Comparison of ENCODE assay signal across 8 cellular contexts in genomic region chr19:13843104-13843921, GRCh38. TPM values are rescaled to one million over a fixed set of nuclear protein-coding genes. Genes with fewer than 3 reads are reported as not detected.
DNase-seq lines count a peak whose midpoint lies in the region; ATAC-seq and TF ChIP-seq lines count a peak whose summit lies in the region.

No MANE protein-coding gene starts in this region.

- H3K9me3 Mint-ChIP-seq in activated CD4-positive, alpha-beta memory T cell treated with anti-CD3 and anti-CD28 coated beads, Interleukin-2, amount 10 ng/mL, durations not matched to agents 7 days and 5 days: no peaks in the 10 kb centered on the region

- H3K9me3 ChIP-seq in HCT116 (ENCODE audit: control insufficient read depth in 1 of 2, insufficient read depth in 1 of 2, low read depth in 1 of 2, low read length in 2 of 2): no peaks in the 10 kb centered on the region

- H3K4me3 Mint-ChIP-seq in activated CD4-positive, alpha-beta memory T cell treated with anti-CD3 and anti-CD28 coated beads, Interleukin-2, amount 10 ng/mL, durations not matched to agents 7 days and 5 days: peak overlapping the region; percentile 98

- H3K4me3 ChIP-seq in AG04449 (ENCODE audit: low read depth, low read length): peak overlapping the region; percentile 63
- H3K4me3 ChIP-seq in HCT116 (replicated peaks in 1 of 2; ENCODE audit: low read depth in 1 of 2, low read length in 2 of 2): peak overlapping the region; percentile 61 to 84
- peak overlapping the region; percentile 70 for H3K4me3 ChIP-seq in rectal smooth muscle tissue (ENCODE audit: low read length)

- H3K4me2 ChIP-seq in HCT116 (ENCODE audit: low read length): peak overlapping the region; percentile 91

- peak overlapping the region; percentile 97 for H3K9ac ChIP-seq in HCT116 (ENCODE audit: low read length)
- peak overlapping the region; percentile 82 for H3K9ac ChIP-seq in rectal smooth muscle tissue (ENCODE audit: low read length)

- H3K4me1 ChIP-seq in HCT116 (ENCODE audit: control insufficient read depth in 1 of 2, insufficient read depth in 2 of 2, low read length in 2 of 2) (peaks cover 56 to 87% of the 10 kb centered on the region in 2 experiments), rectal smooth muscle tissue (ENCODE audit: control insufficient read depth, insufficient read depth, low read length) (peaks cover 28% of the 10 kb centered on the region)

- H3K9me2 ChIP-seq in HCT116 (ENCODE audit: insufficient read depth): no peaks in the 10 kb centered on the region

- H2AFZ ChIP-seq in HCT116 (ENCODE audit: low read depth, low read length, poor library complexity, severe bottlenecking): no peak overlapping the region

- peak; percentile 12 for ATAC-seq in HCT116
- ATAC-seq in Right ventricle myocardium superior (ENCODE audit: poor library complexity): no peak

- H4K20me1 ChIP-seq in HCT116 (ENCODE audit: insufficient read depth): peaks cover 10% of the 10 kb centered on the region; the same call in 1 of the 2 replicates

- H3K36me3 ChIP-seq in HCT116 (ENCODE audit: control insufficient read depth in 1 of 2, insufficient read depth in 2 of 2, low read length in 2 of 2) (peaks cover 3 to 18% of the 10 kb centered on the region in 2 experiments; a peak in 2 of 4 replicates), rectal smooth muscle tissue (ENCODE audit: control insufficient read depth, insufficient read depth, low read length) (no peaks in the 10 kb centered on the region)

- POLR2A ChIA-PET in AG04449 (lab: Yijun Ruan, JAX): interaction anchor here (0.9 kb wide), 1 partner anchor 75 kb away, joined by 3 read pairs; no protein-coding TSS in a partner anchor
- POLR2A ChIA-PET in HCT116 (lab: Charles Lee): interaction anchor here (0.9 to 1.8 kb wide), 6 partner anchors 10 to 68 kb away, joined by 3 to 21 read pairs (median 4); partner anchors contain the start of gene ZSWIM4
- POLR2A ChIA-PET in activated CD4-positive, alpha-beta memory T cell treated with anti-CD3 and anti-CD28 coated beads, Interleukin-2, amount 10 ng/mL, durations not matched to agents 7 days and 5 days (lab: Charles Lee): no interaction called here

- TF ChIP-seq RAD21 in HCT116 (IDR thresholded peaks at IDR 0.05; ENCODE audit: low read depth): no peak

- H3K27ac Mint-ChIP-seq in activated CD4-positive, alpha-beta memory T cell treated with anti-CD3 and anti-CD28 coated beads, Interleukin-2, amount 10 ng/mL, durations not matched to agents 7 days and 5 days: peak overlapping the region; percentile 88

- CTCF ChIA-PET in AG04449 (lab: Yijun Ruan, JAX): no interaction called here
- CTCF ChIA-PET in HCT116 (lab: Charles Lee): interaction anchor here (0.6 kb wide), 1 partner anchor 18 kb away, joined by 3 read pairs; no protein-coding TSS in a partner anchor
- CTCF ChIA-PET in activated CD4-positive, alpha-beta memory T cell treated with anti-CD3 and anti-CD28 coated beads, Interleukin-2, amount 10 ng/mL, durations not matched to agents 7 days and 5 days (lab: Charles Lee): no interaction called here

- peaks cover 49% of the 10 kb centered on the region for H3K4me1 Mint-ChIP-seq in activated CD4-positive, alpha-beta memory T cell treated with anti-CD3 and anti-CD28 coated beads, Interleukin-2, amount 10 ng/mL, durations not matched to agents 7 days and 5 days

- no peak for DNase-seq in AG04449 (ENCODE audit: low read depth, low spot score)
- DNase-seq in HCT116 (ENCODE audit: low read depth, low spot score): no peak
- DNase-seq in activated CD4-positive, alpha-beta memory T cell treated with anti-CD3 and anti-CD28 coated beads, Interleukin-2, amount 10 ng/mL, durations not matched to agents 7 days and 5 days: no peak
- DNase-seq in Right ventricle myocardium superior: peak; percentile 72
- no peak for DNase-seq in foreskin melanocyte
- DNase-seq in middle frontal gyrus (ENCODE audit: extremely low spot score, low spot score): no peak
- no peak for DNase-seq in NCI-H2081 (lab: John Stamatoyannopoulos, UW)

- no peaks in the 10 kb centered on the region for H3K27me3 ChIP-seq in HCT116 (ENCODE audit: insufficient read depth, low read length)
- no peaks in the 10 kb centered on the region for H3K27me3 ChIP-seq in rectal smooth muscle tissue (ENCODE audit: control insufficient read depth, insufficient read depth, low read length)

- TF ChIP-seq POLR2A in HCT116 (IDR thresholded peaks at IDR 0.05; ENCODE audit: borderline replicate concordance, extremely low read depth, insufficient read depth, insufficient read length): no peak

- H3K79me2 ChIP-seq in HCT116 (ENCODE audit: insufficient read depth, low read length): peaks cover 47% of the 10 kb centered on the region

- H3K36me3 Mint-ChIP-seq in activated CD4-positive, alpha-beta memory T cell treated with anti-CD3 and anti-CD28 coated beads, Interleukin-2, amount 10 ng/mL, durations not matched to agents 7 days and 5 days (ENCODE audit: low read depth): peaks cover 36% of the 10 kb centered on the region

- peak overlapping the region; percentile 96 for H3K27ac ChIP-seq in HCT116 (ENCODE audit: low read depth, low read length)
- H3K27ac ChIP-seq in rectal smooth muscle tissue (ENCODE audit: low read depth, low read length): peak overlapping the region; percentile 98

- TF ChIP-seq CTCF in AG04449 (IDR thresholded peaks at IDR 0.05; ENCODE audit: insufficient read depth, low read length, missing control alignments) (no peak), HCT116 (IDR thresholded peaks at IDR 0.05 in 2 of 3, conservative IDR thresholded peaks at IDR 0.05 in 1 of 3; ENCODE audit: borderline replicate concordance in 1 of 3, insufficient read depth in 1 of 3, low read depth in 2 of 3, low read length in 2 of 3) (no peak)

- intact Hi-C loops in HCT116 (cut with micrococcal nuclease) (loop anchor here (1.0 to 5.0 kb wide), 2 partner anchors 15 to 46 kb away; partner anchors contain the start of gene ZSWIM4), Right ventricle myocardium superior (cut with DNase I) (no loop called here)

- no TSS peak for BruUV-seq in HCT116 (replicated peaks; lab: Mats Ljungman, UMichigan)

- RAD21 ChIA-PET in HCT116 (lab: Charles Lee; ENCODE audit: low non-redundant PET in 1 of 2, low total read pairs in 2 of 2, uncharacterized antibody in 2 of 2, unreplicated experiment in 2 of 2): interaction anchor here in 1 of 2 experiments (0.5 to 0.7 kb wide), 2 partner anchors 29 to 60 kb away, joined by 3 read pairs; no protein-coding TSS in a partner anchor

- no peaks in the 10 kb centered on the region for H3K27me3 Mint-ChIP-seq in activated CD4-positive, alpha-beta memory T cell treated with anti-CD3 and anti-CD28 coated beads, Interleukin-2, amount 10 ng/mL, durations not matched to agents 7 days and 5 days

TF ChIP-seq in HCT116, 20 proteins besides CTCF, POLR2A, EP300 and RAD21 (continues in another document):
- TF ChIP-seq REST (IDR thresholded peaks at IDR 0.05; ENCODE audit: low read depth) (no peak), SP1 (IDR thresholded peaks at IDR 0.05; ENCODE audit: low read depth) (no peak), CEBPB (IDR thresholded peaks at IDR 0.05; ENCODE audit: low read depth) (no peak), POLR2AphosphoS5 (IDR thresholded peaks at IDR 0.05; ENCODE audit: low read depth, low read length) (no peak; the same call in 1 of the 2 replicates), CBX3 (IDR thresholded peaks at IDR 0.05; ENCODE audit: low read depth) (no peak)

RNA-seq across cellular contexts. Expression of gene NANOS3, which starts 33.6 kb away (rescaled TPM):
- total RNA-seq in HCT116 (2021; ENCODE audit: unreplicated experiment) (not detected), Right ventricle myocardium superior (1.8 TPM)
- 0.17 and 0.30 TPM in 2 replicates for polyA plus RNA-seq in HCT116 (2012)
- total RNA-seq in activated CD4-positive, alpha-beta memory T cell treated with anti-CD3 and anti-CD28 coated beads, Interleukin-2, amount 10 ng/mL, durations not matched to agents 7 days and 5 days: under 1 TPM; 0.65 to 0.95 TPM

RNA-seq across cellular contexts. Expression of gene ZSWIM4, which starts 48.1 kb away (rescaled TPM):
- total RNA-seq in HCT116 (2021; ENCODE audit: unreplicated experiment) (9.8 TPM), Right ventricle myocardium superior (2.7 TPM)
- polyA plus RNA-seq in HCT116 (2012): 5.4 and 6.1 TPM in 2 replicates
- 10 to 100 TPM; 10.1 to 10.4 TPM for total RNA-seq in activated CD4-positive, alpha-beta memory T cell treated with anti-CD3 and anti-CD28 coated beads, Interleukin-2, amount 10 ng/mL, durations not matched to agents 7 days and 5 days
